In the genomic region with DNA sequence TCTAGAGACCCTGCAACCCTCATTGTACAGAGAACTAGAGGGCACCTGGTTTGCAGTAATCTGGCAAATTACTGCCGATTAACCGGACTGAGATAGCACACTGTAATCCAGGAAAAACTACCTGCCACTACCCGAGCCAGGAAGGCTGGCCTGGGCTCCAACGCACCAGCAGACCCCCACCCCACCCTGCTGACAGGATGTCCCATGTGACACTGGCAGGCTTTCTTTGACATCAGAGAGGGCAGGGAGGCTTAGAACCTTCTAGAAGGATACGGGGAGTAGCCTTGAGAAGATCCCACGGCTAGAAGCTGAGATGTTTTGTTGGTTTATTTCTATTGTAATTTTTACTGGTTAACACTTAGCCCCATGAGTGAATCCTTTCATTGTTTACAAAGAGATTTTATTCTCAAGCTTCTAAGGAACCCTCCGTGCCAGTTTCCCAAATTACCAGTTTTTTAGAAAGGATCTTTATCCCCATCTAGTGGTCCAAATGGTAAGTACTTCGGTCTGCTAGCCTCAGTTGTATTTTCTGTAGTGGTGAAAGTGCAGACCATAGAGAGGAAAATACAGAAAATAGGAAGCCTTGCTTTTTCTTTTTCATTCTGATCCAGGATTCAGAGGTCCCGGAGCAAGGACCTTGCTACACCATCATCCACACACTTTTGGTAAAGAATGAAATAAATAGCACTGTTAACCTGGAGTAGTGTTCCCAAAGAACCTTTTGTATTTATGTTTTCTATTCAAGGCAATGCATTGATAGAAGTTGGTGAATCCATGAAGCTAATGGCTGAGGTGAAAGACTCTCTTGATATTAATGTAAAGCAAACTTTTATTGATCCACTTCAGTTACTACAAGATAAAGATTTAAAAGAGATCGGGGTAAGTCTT, we compare ENCODE assay signal across 9 cellular contexts.
DNase-seq lines count a peak whose midpoint lies in the region; ATAC-seq and TF ChIP-seq lines count a peak whose summit lies in the region.
"Had no signal": no experiment of that assay in that cellular context is flagged by ENCODE, and none has a peak within 500 bp of the region (broad histone marks: within the 10 kb centered on the region; RNA-seq: fewer than 3 reads in every experiment).

No MANE protein-coding gene starts in this region.

- ATAC-seq in GM18868 (IDR thresholded peaks at IDR 0.05; ENCODE audit: unreplicated experiment) (no peak), HG03135 (IDR thresholded peaks at IDR 0.05; ENCODE audit: unreplicated experiment) (no peak)

- no peak overlapping the region for H3K27ac Mint-ChIP-seq in nephron
- H3K27ac Mint-ChIP-seq: memory B cell had no signal

- TF ChIP-seq CTCF in choroid plexus epithelial cell (conservative IDR thresholded peaks at IDR 0.05; ENCODE audit: low read depth, low read length) (peak; percentile 65), nephron (IDR thresholded peaks at IDR 0.05; ENCODE audit: unreplicated experiment in 3 of 3) (peak; percentile 43 to 47 (median 45))

- peaks cover 3% of the 10 kb centered on the region for H3K9me3 Mint-ChIP-seq in nephron
- H3K9me3 Mint-ChIP-seq: memory B cell had no signal

- H3K36me3 Mint-ChIP-seq in nephron (ENCODE audit: low read depth): peaks cover 8% of the 10 kb centered on the region
- H3K36me3 Mint-ChIP-seq: memory B cell had no signal

- H3K27me3 Mint-ChIP-seq in nephron (ENCODE audit: low read depth): peaks cover 2% of the 10 kb centered on the region

- no peak overlapping the region for H3K4me3 ChIP-seq in choroid plexus epithelial cell (ENCODE audit: low read depth, low read length)

- H3K4me3 Mint-ChIP-seq in nephron: no peak overlapping the region
- H3K4me3 Mint-ChIP-seq: memory B cell had no signal

- DNase-seq in EH (ENCODE audit: low read depth) (peak; percentile 32), MV-4-11 (lab: John Stamatoyannopoulos, UW) (peak; percentile 22), choroid plexus epithelial cell (ENCODE audit: low read depth) (peak; percentile 62), T-helper 2 cell (no peak)
- no peak for DNase-seq in stimulated activated naive CD4-positive, alpha-beta T cell treated with Interleukin-2 at 50 U/mL for 16 hours (lab: John Stamatoyannopoulos, UW)

- no peaks in the 10 kb centered on the region for H3K4me1 Mint-ChIP-seq in nephron

Comparison
In these comparisons a context has a peak if more than half of its experiments do, and no peak if none do; other contexts are left out.
1. DNase-seq: peak in EH (single experiment), MV-4-11 (single experiment) and choroid plexus epithelial cell (single experiment); none in T-helper 2 cell (0 of 5) and stimulated activated naive CD4-positive, alpha-beta T cell treated with Interleukin-2 at 50 U/mL for 16 hours (single experiment).